9 cellular contexts compared by ENCODE assay signal in the genomic region with DNA sequence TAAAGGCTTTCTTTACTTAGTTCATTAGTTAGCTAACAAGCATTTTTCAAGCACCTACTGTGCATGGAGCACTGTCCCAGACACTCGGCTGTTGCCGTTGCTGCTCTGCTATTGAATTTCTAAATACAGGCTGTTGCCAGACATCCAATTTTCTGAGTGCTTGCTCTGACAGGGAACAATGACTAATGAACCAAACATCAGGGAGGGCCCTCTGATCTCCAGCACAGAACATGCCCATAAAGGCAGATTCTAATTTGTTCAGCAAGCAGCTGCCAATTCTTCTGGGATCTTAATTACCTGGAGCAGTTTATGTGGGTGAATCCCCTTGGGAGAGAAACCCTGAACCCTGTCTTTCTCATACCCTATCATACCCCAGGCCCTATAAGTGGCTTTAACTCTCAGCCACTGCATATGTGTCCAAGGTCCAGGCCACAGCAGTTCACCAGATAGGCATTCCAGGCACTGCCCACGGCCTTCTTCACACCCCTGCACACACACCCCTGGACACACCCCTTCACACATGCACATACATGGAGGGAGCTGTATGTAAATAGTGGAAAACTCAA. TPM values are rescaled to one million over a fixed set of nuclear protein-coding genes. Genes with fewer than 3 reads are reported as not detected.
DNase-seq lines count a peak whose midpoint lies in the region; ATAC-seq and TF ChIP-seq lines count a peak whose summit lies in the region.
"Had no signal": no experiment of that assay in that cellular context is flagged by ENCODE, and none has a peak within 500 bp of the region (broad histone marks: within the 10 kb centered on the region; RNA-seq: fewer than 3 reads in every experiment).

No MANE protein-coding gene starts in this region.

- H3K4me3 ChIP-seq in MG63 (no peak overlapping the region), hepatocyte (no peak overlapping the region), thoracic aorta (no peak overlapping the region)

- no peaks in the 10 kb centered on the region for H4K20me1 ChIP-seq in hepatocyte (ENCODE audit: insufficient read depth, poor library complexity, severe bottlenecking)

- peak; percentile 87 for ATAC-seq in SK-N-SH treated with all-trans-retinoic acid at 6 μM for 48 hours
- peak; percentile 73 for ATAC-seq in thoracic aorta (ENCODE audit: insufficient number of reproducible peaks, low FRiP score, low read depth)
- no peak for ATAC-seq in GM21423 (IDR thresholded peaks at IDR 0.05; ENCODE audit: unreplicated experiment)
- ATAC-seq in HG03354 (IDR thresholded peaks at IDR 0.05; ENCODE audit: poor library complexity, severe bottlenecking, unreplicated experiment): no peak
- no peak for ATAC-seq in GM19467 (IDR thresholded peaks at IDR 0.05; ENCODE audit: unreplicated experiment)

- H3K36me3 ChIP-seq in MG63: no peaks in the 10 kb centered on the region
- H3K36me3 ChIP-seq in hepatocyte (replicated peaks; ENCODE audit: insufficient read depth, low read depth): no peaks in the 10 kb centered on the region
- no peaks in the 10 kb centered on the region for H3K36me3 ChIP-seq in thoracic aorta

- H3K4me1 ChIP-seq in hepatocyte (ENCODE audit: insufficient read depth) (peaks cover 41% of the 10 kb centered on the region), thoracic aorta (ENCODE audit: control insufficient read depth in 1 of 2, low read depth in 2 of 2) (peaks cover 16 to 31% of the 10 kb centered on the region in 2 donors)

- H3K9me3 ChIP-seq in MG63: no peaks in the 10 kb centered on the region
- H3K9me3 ChIP-seq in hepatocyte (ENCODE audit: low read depth): no peaks in the 10 kb centered on the region
- H3K9me3 ChIP-seq in thoracic aorta: no peaks in the 10 kb centered on the region

- peaks cover 38% of the 10 kb centered on the region for H3K79me2 ChIP-seq in hepatocyte

- H3K9me2 ChIP-seq in hepatocyte (replicated peaks; ENCODE audit: insufficient read depth): no peaks in the 10 kb centered on the region

- DNase-seq in MG63: peak; percentile 37
- peak; percentile 58 for DNase-seq in hepatocyte (ENCODE audit: low spot score)
- no peak for DNase-seq in thoracic aorta (ENCODE audit: low spot score)
- no peak for DNase-seq in KG1 (lab: John Stamatoyannopoulos, UW)
- DNase-seq: Kasumi-1 had no signal

- H3K4me2 ChIP-seq in hepatocyte: peak overlapping the region; percentile 39

- no peak overlapping the region for H2AFZ ChIP-seq in hepatocyte

- 19% methylated on average over 3 of the region's 3 CpGs for WGBS in hepatocyte (ENCODE audit: low lambda C conversion rate, missing lambda C conversion rate)

- H3K27me3 ChIP-seq in MG63 (no peaks in the 10 kb centered on the region), hepatocyte (no peaks in the 10 kb centered on the region), thoracic aorta (replicated peaks; ENCODE audit: insufficient read depth) (no peaks in the 10 kb centered on the region)

- H3K27ac ChIP-seq in hepatocyte: peak overlapping the region; percentile 73
- H3K27ac ChIP-seq in thoracic aorta: peak overlapping the region; percentile 66 to 77

- TF ChIP-seq CTCF in hepatocyte (IDR thresholded peaks at IDR 0.05; ENCODE audit: poor library complexity) (no peak), thoracic aorta (IDR thresholded peaks at IDR 0.05) (no peak)

TF ChIP-seq in SK-N-SH treated with all-trans-retinoic acid at 6 μM for 48 hours, 23 proteins besides CTCF, POLR2A, EP300 and RAD21:
- TF ChIP-seq ZFP3 (CRISPR knock-in tag; IDR thresholded peaks at IDR 0.05): no peak
- no peak for TF ChIP-seq ESRRG (CRISPR knock-in tag; IDR thresholded peaks at IDR 0.05)
- no peak for TF ChIP-seq ARNTL (CRISPR knock-in tag; IDR thresholded peaks at IDR 0.05; ENCODE audit: borderline replicate concordance, low read depth)
- TF ChIP-seq PPARA (CRISPR knock-in tag; IDR thresholded peaks at IDR 0.05; ENCODE audit: borderline replicate concordance): no peak
- TF ChIP-seq, protein P1, sequence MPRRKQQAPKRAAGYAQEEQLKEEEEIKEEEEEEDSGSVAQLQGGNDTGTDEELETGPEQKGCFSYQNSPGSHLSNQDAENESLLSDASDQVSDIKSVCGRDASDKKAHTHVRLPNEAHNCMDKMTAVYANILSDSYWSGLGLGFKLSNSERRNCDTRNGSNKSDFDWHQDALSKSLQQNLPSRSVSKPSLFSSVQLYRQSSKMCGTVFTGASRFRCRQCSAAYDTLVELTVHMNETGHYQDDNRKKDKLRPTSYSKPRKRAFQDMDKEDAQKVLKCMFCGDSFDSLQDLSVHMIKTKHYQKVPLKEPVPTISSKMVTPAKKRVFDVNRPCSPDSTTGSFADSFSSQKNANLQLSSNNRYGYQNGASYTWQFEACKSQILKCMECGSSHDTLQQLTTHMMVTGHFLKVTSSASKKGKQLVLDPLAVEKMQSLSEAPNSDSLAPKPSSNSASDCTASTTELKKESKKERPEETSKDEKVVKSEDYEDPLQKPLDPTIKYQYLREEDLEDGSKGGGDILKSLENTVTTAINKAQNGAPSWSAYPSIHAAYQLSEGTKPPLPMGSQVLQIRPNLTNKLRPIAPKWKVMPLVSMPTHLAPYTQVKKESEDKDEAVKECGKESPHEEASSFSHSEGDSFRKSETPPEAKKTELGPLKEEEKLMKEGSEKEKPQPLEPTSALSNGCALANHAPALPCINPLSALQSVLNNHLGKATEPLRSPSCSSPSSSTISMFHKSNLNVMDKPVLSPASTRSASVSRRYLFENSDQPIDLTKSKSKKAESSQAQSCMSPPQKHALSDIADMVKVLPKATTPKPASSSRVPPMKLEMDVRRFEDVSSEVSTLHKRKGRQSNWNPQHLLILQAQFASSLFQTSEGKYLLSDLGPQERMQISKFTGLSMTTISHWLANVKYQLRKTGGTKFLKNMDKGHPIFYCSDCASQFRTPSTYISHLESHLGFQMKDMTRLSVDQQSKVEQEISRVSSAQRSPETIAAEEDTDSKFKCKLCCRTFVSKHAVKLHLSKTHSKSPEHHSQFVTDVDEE (CRISPR knock-in tag; IDR thresholded peaks at IDR 0.05): no peak

RNA-seq across cellular contexts. Expression of a gene that starts 27.9 kb away (rescaled TPM):
- 15.7 and 17.0 TPM in 2 replicates for total RNA-seq in MG63 (2014; rRNA removed; shearing (Covaris generic); ENCODE audit: low replicate concordance)
- total RNA-seq in hepatocyte (455 and 508 TPM in 2 replicates), thoracic aorta (100 to 1,000 TPM; 326 to 551 TPM)
- polyA plus RNA-seq in hepatocyte: 570 and 647 TPM in 2 replicates

RNA-seq across cellular contexts. Expression of a gene that starts 29.9 kb away (rescaled TPM):
- total RNA-seq in MG63 (2014; rRNA removed; shearing (Covaris generic); ENCODE audit: low replicate concordance): not detected in 2 replicates
- not detected in 2 replicates for total RNA-seq in hepatocyte
- polyA plus RNA-seq in hepatocyte: 0.39 TPM in 1 of 2 replicates, not detected in the other
- total RNA-seq in thoracic aorta: not detected

Comparison
In these comparisons a context has a peak if more than half of its experiments do, and no peak if none do; other contexts are left out.
1. DNase-seq: peak in MG63 (single experiment) and hepatocyte (single experiment); none in thoracic aorta (single experiment) and KG1 (single experiment).
2. ATAC-seq: peak in SK-N-SH treated with all-trans-retinoic acid at 6 μM for 48 hours (single experiment) and thoracic aorta (single experiment); none in GM21423 (single experiment), HG03354 (single experiment) and GM19467 (single experiment).
3. RNA of a gene that starts 27.9 kb away (total RNA-seq): 326 to 551 TPM in thoracic aorta and 455 to 508 TPM in hepatocyte; 15.7 to 17.0 TPM in MG63; every median in the first group is over 10 times any median in the second.